Comparison of ENCODE assay signal across 9 cellular contexts in genomic region chr21:38780879-38781278, GRCh38. TPM values are rescaled to one million over a fixed set of nuclear protein-coding genes. Genes with fewer than 3 reads are reported as not detected.
DNase-seq lines count a peak whose midpoint lies in the region; ATAC-seq lines count a peak whose summit lies in the region.
"Had no signal": no experiment of that assay in that cellular context is flagged by ENCODE, and none has a peak within 500 bp of the region (broad histone marks: within the 10 kb centered on the region; RNA-seq: fewer than 3 reads in every experiment).

No MANE protein-coding gene starts in this region.

- DNase-seq in activated T-cell treated with anti-CD3 and anti-CD28 coated beads, Interleukin-2, amount 50 U/mL, for 72 hours, result peak; percentile 30 to 35
- DNase-seq in activated T-cell treated with anti-CD3 and anti-CD28 coated beads, Interleukin-2, amount 50 U/mL, for 1 hour, result no peak
- DNase-seq in stimulated activated naive CD8-positive, alpha-beta T cell treated with anti-CD3 and anti-CD28 coated beads, Interleukin-15, amount 100 ng/mL, for 72 hours, result peak in 1 of 2 donors; percentile 46
- DNase-seq in NCI-H187 (lab: John Stamatoyannopoulos, UW), result no peak
- DNase-seq: uterus had no signal

- H3K27ac Mint-ChIP-seq in activated T-cell treated with anti-CD3 and anti-CD28 coated beads, Interleukin-2, amount 50 U/mL, for 72 hours, result peak overlapping the region; percentile 0
- peak overlapping the region; percentile 69 for H3K27ac Mint-ChIP-seq in T-helper 1 cell treated with Interleukin-12 subunit alpha and Interleukin-12 subunit beta and Interleukin-4 antibody, amounts not matched to agents 30 μg/mL and 1 μg/mL, for 36 hours
- peak overlapping the region; percentile 65 to 96 for H3K27ac Mint-ChIP-seq in stimulated activated naive CD8-positive, alpha-beta T cell treated with anti-CD3 and anti-CD28 coated beads, Interleukin-15, amount 100 ng/mL, for 72 hours

- ATAC-seq in activated T-cell treated with anti-CD3 and anti-CD28 coated beads, Interleukin-2, amount 50 U/mL, for 72 hours (replicated peaks in 1 of 2), result peak; percentile 80 to 81
- ATAC-seq in HG02885 (IDR thresholded peaks at IDR 0.05; ENCODE audit: poor library complexity, unreplicated experiment) (peak; percentile 77), HG03571 (IDR thresholded peaks at IDR 0.05; ENCODE audit: unreplicated experiment) (no peak), GM21360 (IDR thresholded peaks at IDR 0.05; ENCODE audit: unreplicated experiment) (no peak)
- peak; percentile 88 for ATAC-seq in stimulated activated naive CD8-positive, alpha-beta T cell treated with anti-CD3 and anti-CD28 coated beads, Interleukin-15, amount 100 ng/mL, for 72 hours

- H3K27me3 Mint-ChIP-seq in activated T-cell treated with anti-CD3 and anti-CD28 coated beads, Interleukin-2, amount 50 U/mL, for 72 hours (ENCODE audit: low read depth), result peaks cover 15% of the 10 kb centered on the region
- H3K27me3 Mint-ChIP-seq in T-helper 1 cell treated with Interleukin-12 subunit alpha and Interleukin-12 subunit beta and Interleukin-4 antibody, amounts not matched to agents 30 μg/mL and 1 μg/mL, for 36 hours (ENCODE audit: low read depth), result no peaks in the 10 kb centered on the region
- no peaks in the 10 kb centered on the region for H3K27me3 Mint-ChIP-seq in stimulated activated naive CD8-positive, alpha-beta T cell treated with anti-CD3 and anti-CD28 coated beads, Interleukin-15, amount 100 ng/mL, for 72 hours

- H3K36me3 Mint-ChIP-seq in activated T-cell treated with anti-CD3 and anti-CD28 coated beads, Interleukin-2, amount 50 U/mL, for 72 hours (ENCODE audit: insufficient read depth in 2 of 2), result peaks cover 26 to 41% of the 10 kb centered on the region in 2 donors
- peaks cover 28% of the 10 kb centered on the region for H3K36me3 Mint-ChIP-seq in T-helper 1 cell treated with Interleukin-12 subunit alpha and Interleukin-12 subunit beta and Interleukin-4 antibody, amounts not matched to agents 30 μg/mL and 1 μg/mL, for 36 hours (ENCODE audit: low read depth)

- peak overlapping the region; percentile 13 to 45 for H3K4me3 Mint-ChIP-seq in activated T-cell treated with anti-CD3 and anti-CD28 coated beads, Interleukin-2, amount 50 U/mL, for 72 hours
- H3K4me3 Mint-ChIP-seq in T-helper 1 cell treated with Interleukin-12 subunit alpha and Interleukin-12 subunit beta and Interleukin-4 antibody, amounts not matched to agents 30 μg/mL and 1 μg/mL, for 36 hours, result no peak overlapping the region
- H3K4me3 Mint-ChIP-seq in stimulated activated naive CD8-positive, alpha-beta T cell treated with anti-CD3 and anti-CD28 coated beads, Interleukin-15, amount 100 ng/mL, for 72 hours, result peak overlapping the region; percentile 4 to 74

- peaks cover 17 to 19% of the 10 kb centered on the region in 2 donors for H3K9me3 Mint-ChIP-seq in activated T-cell treated with anti-CD3 and anti-CD28 coated beads, Interleukin-2, amount 50 U/mL, for 72 hours
- peaks cover 44% of the 10 kb centered on the region for H3K9me3 Mint-ChIP-seq in T-helper 1 cell treated with Interleukin-12 subunit alpha and Interleukin-12 subunit beta and Interleukin-4 antibody, amounts not matched to agents 30 μg/mL and 1 μg/mL, for 36 hours
- H3K9me3 Mint-ChIP-seq in stimulated activated naive CD8-positive, alpha-beta T cell treated with anti-CD3 and anti-CD28 coated beads, Interleukin-15, amount 100 ng/mL, for 72 hours, result peaks cover 39 to 47% of the 10 kb centered on the region in 2 donors

- H3K4me1 Mint-ChIP-seq in activated T-cell treated with anti-CD3 and anti-CD28 coated beads, Interleukin-2, amount 50 U/mL, for 72 hours (ENCODE audit: low read depth), result peaks cover 51% of the 10 kb centered on the region
- peaks cover 19% of the 10 kb centered on the region for H3K4me1 Mint-ChIP-seq in T-helper 1 cell treated with Interleukin-12 subunit alpha and Interleukin-12 subunit beta and Interleukin-4 antibody, amounts not matched to agents 30 μg/mL and 1 μg/mL, for 36 hours (ENCODE audit: low read depth)
- H3K4me1 Mint-ChIP-seq in stimulated activated naive CD8-positive, alpha-beta T cell treated with anti-CD3 and anti-CD28 coated beads, Interleukin-15, amount 100 ng/mL, for 72 hours, result peaks cover 46% of the 10 kb centered on the region

RNA-seq across cellular contexts. Expression of gene ETS2, which starts 24.9 kb away (rescaled TPM):
- total RNA-seq in activated T-cell treated with anti-CD3 and anti-CD28 coated beads, Interleukin-2, amount 50 U/mL, for 72 hours, result 100 to 1,000 TPM; 122 to 134 TPM

Comparison
In these comparisons a context has a peak if more than half of its experiments do, and no peak if none do; other contexts are left out.
1. DNase-seq: peak in activated T-cell treated with anti-CD3 and anti-CD28 coated beads, Interleukin-2, amount 50 U/mL, for 72 hours (2 of 2); none in activated T-cell treated with anti-CD3 and anti-CD28 coated beads, Interleukin-2, amount 50 U/mL, for 1 hour (single experiment) and NCI-H187 (0 of 2).
2. ATAC-seq: peak in activated T-cell treated with anti-CD3 and anti-CD28 coated beads, Interleukin-2, amount 50 U/mL, for 72 hours (2 of 2), HG02885 (single experiment) and stimulated activated naive CD8-positive, alpha-beta T cell treated with anti-CD3 and anti-CD28 coated beads, Interleukin-15, amount 100 ng/mL, for 72 hours (single experiment); none in HG03571 (single experiment) and GM21360 (single experiment).
3. H3K27ac Mint-ChIP-seq: peak in every context shown above with its lines; median percentile 80 in stimulated activated naive CD8-positive, alpha-beta T cell treated with anti-CD3 and anti-CD28 coated beads, Interleukin-15, amount 100 ng/mL, for 72 hours; 69 in T-helper 1 cell treated with Interleukin-12 subunit alpha and Interleukin-12 subunit beta and Interleukin-4 antibody, amounts not matched to agents 30 μg/mL and 1 μg/mL, for 36 hours; 0 in activated T-cell treated with anti-CD3 and anti-CD28 coated beads, Interleukin-2, amount 50 U/mL, for 72 hours.